Comparison of ENCODE assay signal across 22 cellular contexts in genomic region chr11:134752526-134752925, GRCh38.
"Had no signal": no experiment of that assay in that cellular context is flagged by ENCODE, and none has a peak within 500 bp of the region (broad histone marks: within the 10 kb centered on the region; RNA-seq: fewer than 3 reads in every experiment).

No MANE protein-coding gene starts in this region.

- ATAC-seq: esophagus mucosa; gastrocnemius medialis; heart right ventricle; left colon; mucosa of descending colon; natural killer cell; pancreas; sciatic nerve; stimulated activated naive B cell treated with anti-CD40 and anti-IgM and Interleukin-4, amounts not matched to agents 10 μg/mL and 1 μg/mL and 100 μg/mL, for 72 hours; stimulated activated naive CD8-positive, alpha-beta T cell treated with anti-CD3 and anti-CD28 coated beads, Interleukin-15, amount 100 ng/mL, for 72 hours had no signal

- H3K4me3 ChIP-seq: colonic mucosa, gastrocnemius medialis, heart right ventricle, mucosa of descending colon, pancreas, prostate gland, thoracic aorta, transverse colon had no signal

- H3K9me3 Mint-ChIP-seq: natural killer cell had no signal

- H3K4me3 Mint-ChIP-seq: natural killer cell; neural crest cell; stimulated activated naive B cell treated with anti-CD40 and anti-IgM and Interleukin-4, amounts not matched to agents 10 μg/mL and 1 μg/mL and 100 μg/mL, for 72 hours; stimulated activated naive CD8-positive, alpha-beta T cell treated with anti-CD3 and anti-CD28 coated beads, Interleukin-15, amount 100 ng/mL, for 72 hours had no signal

- DNase-seq: cerebellar nuclear complex; colonic mucosa; effector CD8-positive, alpha-beta T cell; gastrocnemius medialis; heart right ventricle; kidney; left colon; mammary epithelial cell; mucosa of descending colon; natural killer cell; nucleus accumbens; stimulated activated CD4-positive, alpha-beta T cell treated with anti-CD3 and anti-CD28 coated beads, Interleukin-2, amount 100 ng/mL, for 24 hours; stimulated activated CD4-positive, alpha-beta T cell treated with anti-CD3 and anti-CD28 coated beads, Interleukin-4, amount 100 ng/mL, for 4 hours; stimulated activated naive B cell treated with anti-CD40 and anti-IgM and Interleukin-4, amounts not matched to agents 10 μg/mL and 1 μg/mL and 100 μg/mL, for 72 hours; stimulated activated naive CD8-positive, alpha-beta T cell treated with anti-CD3 and anti-CD28 coated beads, Interleukin-15, amount 100 ng/mL, for 72 hours; transverse colon had no signal

- H3K4me1 ChIP-seq: colonic mucosa, gastrocnemius medialis, heart right ventricle, pancreas, prostate gland, transverse colon had no signal

- H3K9me3 ChIP-seq: colonic mucosa, gastrocnemius medialis, mucosa of descending colon, pancreas, prostate gland, thoracic aorta, transverse colon had no signal

- H3K27ac Mint-ChIP-seq: natural killer cell; stimulated activated naive B cell treated with anti-CD40 and anti-IgM and Interleukin-4, amounts not matched to agents 10 μg/mL and 1 μg/mL and 100 μg/mL, for 72 hours; stimulated activated naive CD8-positive, alpha-beta T cell treated with anti-CD3 and anti-CD28 coated beads, Interleukin-15, amount 100 ng/mL, for 72 hours had no signal

- H3K36me3 Mint-ChIP-seq: natural killer cell; stimulated activated naive B cell treated with anti-CD40 and anti-IgM and Interleukin-4, amounts not matched to agents 10 μg/mL and 1 μg/mL and 100 μg/mL, for 72 hours had no signal

- H3K27me3 ChIP-seq: colonic mucosa, gastrocnemius medialis, pancreas had no signal

- H3K4me1 Mint-ChIP-seq: natural killer cell; neural crest cell; stimulated activated naive B cell treated with anti-CD40 and anti-IgM and Interleukin-4, amounts not matched to agents 10 μg/mL and 1 μg/mL and 100 μg/mL, for 72 hours; stimulated activated naive CD8-positive, alpha-beta T cell treated with anti-CD3 and anti-CD28 coated beads, Interleukin-15, amount 100 ng/mL, for 72 hours had no signal

- H3K36me3 ChIP-seq: colonic mucosa, gastrocnemius medialis, heart right ventricle, pancreas, prostate gland, thoracic aorta, transverse colon had no signal
